23 cellular contexts compared by ENCODE assay signal in the genomic region with DNA sequence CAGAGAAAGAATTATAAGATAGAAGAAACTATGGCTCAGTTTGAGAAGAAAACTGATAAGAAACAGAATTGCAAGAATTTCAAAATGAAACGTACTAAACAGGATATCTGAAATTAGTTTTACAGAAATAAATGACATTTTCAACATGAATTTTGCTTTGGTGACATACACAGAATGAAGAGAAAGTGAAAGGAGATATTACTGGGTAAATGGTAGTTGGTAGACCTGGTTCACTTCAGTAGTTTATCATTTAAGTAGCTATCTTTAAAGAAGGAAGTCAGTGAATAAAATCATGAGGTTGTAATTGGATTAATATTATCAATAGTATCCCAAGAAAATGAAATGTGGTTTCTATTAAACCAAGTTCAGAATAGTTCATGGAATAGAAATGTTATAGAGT.
"Had no signal": no experiment of that assay in that cellular context is flagged by ENCODE, and none has a peak within 500 bp of the region (broad histone marks: within the 10 kb centered on the region; RNA-seq: fewer than 3 reads in every experiment).

No MANE protein-coding gene starts in this region.

- ATAC-seq: HepG2, Right ventricle myocardium inferior, SK-N-SH treated with all-trans-retinoic acid at 6 μM for 48 hours had no signal

- DNase-seq: Kasumi-1, KG1, MV-4-11, NCI-H1048, NCI-H1105, NCI-H1417, NCI-H1436 treated with DMSO at 0.1 percent for 48 hours, NCI-H1694, NCI-H187 treated with DMSO at 0.1 percent for 48 hours, NCI-H2029 treated with DMSO at 0.1 percent for 48 hours, NCI-H2171 treated with DMSO at 0.1 percent for 48 hours, NCI-H345, NCI-H446 treated with DMSO at 0.1 percent for 48 hours, NCI-H510A treated with DMSO at 0.1 percent for 48 hours, NCI-H526 treated with DMSO at 0.1 percent for 48 hours, NCI-H748 treated with DMSO at 0.1 percent for 48 hours, Peyer's patch, SHP77 treated with DMSO at 0.1 percent for 48 hours, SJCRH30 had no signal

- H3K27ac ChIP-seq: PC-9, Peyer's patch, SJCRH30 had no signal

- H3K4me1 ChIP-seq: Peyer's patch, SJCRH30 had no signal

- H3K4me2 ChIP-seq: PC-9 had no signal

- H3K4me3 ChIP-seq: PC-9, Peyer's patch, SJCRH30 had no signal

- H3K36me3 ChIP-seq: Peyer's patch, SJCRH30 had no signal

- H3K27me3 ChIP-seq: Peyer's patch, SJCRH30 had no signal

- H2AFZ ChIP-seq: PC-9 had no signal

- H3K9me3 ChIP-seq: Peyer's patch, SJCRH30 had no signal
